In the genomic region with DNA sequence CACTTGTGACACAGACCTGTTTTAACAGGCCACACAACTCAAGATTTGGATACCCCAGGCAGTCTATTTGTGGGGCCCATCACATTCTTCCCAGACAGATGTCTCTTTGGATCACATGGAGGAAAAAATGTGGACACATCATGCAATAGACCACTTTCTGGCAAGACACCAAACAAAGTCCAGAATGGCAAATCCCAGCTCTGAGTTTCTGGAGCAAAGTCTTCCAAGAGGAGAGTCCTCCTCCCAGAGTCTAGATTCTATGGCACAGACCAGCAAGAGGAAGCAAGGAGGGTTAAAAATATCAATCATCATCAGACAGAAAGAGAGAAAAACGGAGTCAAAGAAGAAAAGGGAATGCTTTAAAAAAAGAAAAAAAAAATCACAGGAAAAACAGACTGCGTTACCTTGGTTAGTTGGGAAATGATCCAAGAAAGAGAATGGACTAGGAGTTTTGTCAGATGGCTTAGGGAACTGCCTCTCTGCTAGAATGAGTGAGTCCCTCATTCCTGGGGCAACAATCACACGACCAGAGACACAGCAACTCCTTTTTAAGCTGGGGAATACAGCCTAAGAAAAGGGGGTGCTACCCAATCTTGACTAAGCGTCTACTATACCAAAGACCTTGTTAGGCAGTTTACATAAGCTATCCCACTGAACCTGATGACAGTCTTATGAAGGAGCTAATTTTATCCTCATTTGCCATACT, we compare ENCODE assay signal across 18 cellular contexts.
DNase-seq lines count a peak whose midpoint lies in the region; ATAC-seq, FAIRE-seq and TF ChIP-seq lines count a peak whose summit lies in the region.
"Had no signal": no experiment of that assay in that cellular context is flagged by ENCODE, and none has a peak within 500 bp of the region (broad histone marks: within the 10 kb centered on the region; RNA-seq: fewer than 3 reads in every experiment).

No MANE protein-coding gene starts in this region.

- no peaks in the 10 kb centered on the region for H3K36me3 ChIP-seq in endothelial cell of umbilical vein (ENCODE audit: control insufficient read depth in 2 of 2, extremely low read depth in 1 of 2, insufficient read depth in 2 of 2, low read length in 2 of 2)
- H3K36me3 ChIP-seq in neural progenitor cell = no peaks in the 10 kb centered on the region
- H3K36me3 ChIP-seq: breast epithelium, ovary, SJCRH30, thoracic aorta had no signal

- H3K36me3 Mint-ChIP-seq in neural progenitor cell = no peaks in the 10 kb centered on the region
- H3K36me3 Mint-ChIP-seq: activated naive CD4-positive, alpha-beta T cell treated with anti-CD3 and anti-CD28 coated beads, Interleukin-2, amount 10 ng/mL, durations not matched to agents 7 days and 5 days had no signal

- H3K4me3 Mint-ChIP-seq in neural progenitor cell = no peak overlapping the region
- H3K4me3 Mint-ChIP-seq: activated naive CD4-positive, alpha-beta T cell treated with anti-CD3 and anti-CD28 coated beads, Interleukin-2, amount 10 ng/mL, durations not matched to agents 7 days and 5 days had no signal

- no peaks in the 10 kb centered on the region for H3K79me2 ChIP-seq in endothelial cell of umbilical vein (ENCODE audit: control insufficient read depth, insufficient read depth, low read length)
- no peaks in the 10 kb centered on the region for H3K79me2 ChIP-seq in neural progenitor cell (ENCODE audit: low read depth)

- no peaks in the 10 kb centered on the region for H3K9me3 Mint-ChIP-seq in neural progenitor cell
- H3K9me3 Mint-ChIP-seq: activated naive CD4-positive, alpha-beta T cell treated with anti-CD3 and anti-CD28 coated beads, Interleukin-2, amount 10 ng/mL, durations not matched to agents 7 days and 5 days had no signal

- H3K4me2 ChIP-seq in endothelial cell of umbilical vein (ENCODE audit: insufficient read depth, low read length) (no peak overlapping the region), neural progenitor cell (peak overlapping the region; percentile 61)

- TF ChIP-seq CTCF in endothelial cell of umbilical vein (IDR thresholded peaks at IDR 0.05; ENCODE audit: extremely low read depth in 1 of 2, insufficient read depth in 1 of 2, low read depth in 1 of 2, low read length in 2 of 2) (no peak), neural progenitor cell (IDR thresholded peaks at IDR 0.05) (no peak)

- H3F3A ChIP-seq in neural progenitor cell (ENCODE audit: low read depth) = peaks cover 14% of the 10 kb centered on the region

- no peak overlapping the region for H3K27ac ChIP-seq in endothelial cell of umbilical vein (ENCODE audit: insufficient read depth, low read depth, low read length)
- no peak overlapping the region for H3K27ac ChIP-seq in neural progenitor cell
- H3K27ac ChIP-seq: breast epithelium, ovary, SJCRH30, thoracic aorta had no signal

- H2AFZ ChIP-seq in endothelial cell of umbilical vein (ENCODE audit: low read depth, low read length) (no peak overlapping the region), neural progenitor cell (replicated peaks) (peak overlapping the region; percentile 11)

- no peak overlapping the region for H3K27ac Mint-ChIP-seq in neural progenitor cell
- H3K27ac Mint-ChIP-seq: activated naive CD4-positive, alpha-beta T cell treated with anti-CD3 and anti-CD28 coated beads, Interleukin-2, amount 10 ng/mL, durations not matched to agents 7 days and 5 days had no signal

- H3K9ac ChIP-seq in endothelial cell of umbilical vein (replicated peaks; ENCODE audit: extremely low read depth, insufficient read depth, low read length) = no peak overlapping the region
- no peak overlapping the region for H3K9ac ChIP-seq in neural progenitor cell

- DNase-seq in GM12892 (ENCODE audit: insufficient read length) = no peak
- DNase-seq in NCI-H226 = peak; percentile 7
- DNase-seq in endothelial cell of umbilical vein (ENCODE audit: low read depth, low spot score) = peak; percentile 34
- DNase-seq in neural progenitor cell (ENCODE audit: low spot score) = no peak
- DNase-seq in NOMO-1 treated with dmso at 0.1 percent for 144 hours (lab: John Stamatoyannopoulos, UW; ENCODE audit: unreplicated experiment) = no peak
- no peak for DNase-seq in stimulated activated CD4-positive, alpha-beta T cell treated with anti-CD3 and anti-CD28 coated beads, Interleukin-4, amount 100 ng/mL, for 1 hour
- DNase-seq: activated CD4-positive, alpha-beta T cell treated with anti-CD3 and anti-CD28 coated beads for 4 hours; activated naive CD4-positive, alpha-beta T cell treated with anti-CD3 and anti-CD28 coated beads, Interleukin-2, amount 10 ng/mL, durations not matched to agents 7 days and 5 days; GOT3; NCI-H187 treated with DMSO at 0.1 percent for 48 hours; NCI-H510A; ovary; SJCRH30; T-helper 9 cell had no signal

- H3K9me3 ChIP-seq in endothelial cell of umbilical vein (replicated peaks; ENCODE audit: control insufficient read depth, insufficient read depth, low read length) = no peaks in the 10 kb centered on the region
- H3K9me3 ChIP-seq in neural progenitor cell (ENCODE audit: low read depth) = no peaks in the 10 kb centered on the region
- H3K9me3 ChIP-seq: breast epithelium, ovary, SJCRH30, thoracic aorta had no signal

- ATAC-seq in GM18870 (IDR thresholded peaks at IDR 0.05; ENCODE audit: unreplicated experiment) (no peak), GM21447 (IDR thresholded peaks at IDR 0.05; ENCODE audit: unreplicated experiment) (no peak)

- no peaks in the 10 kb centered on the region for H3K27me3 Mint-ChIP-seq in neural progenitor cell (ENCODE audit: insufficient read depth, low read depth)
- H3K27me3 Mint-ChIP-seq: activated naive CD4-positive, alpha-beta T cell treated with anti-CD3 and anti-CD28 coated beads, Interleukin-2, amount 10 ng/mL, durations not matched to agents 7 days and 5 days had no signal

- peak; percentile 27 for FAIRE-seq in GM12892 (lab: Jason Lieb, UNC)
- no peak for FAIRE-seq in endothelial cell of umbilical vein (lab: Jason Lieb, UNC)

- H3K9me1 ChIP-seq in endothelial cell of umbilical vein (replicated peaks; ENCODE audit: control insufficient read depth, extremely low read depth, insufficient read depth, low read length) = no peaks in the 10 kb centered on the region

- H3K27me3 ChIP-seq in endothelial cell of umbilical vein (ENCODE audit: control insufficient read depth in 2 of 2, insufficient read depth in 2 of 2, low read length in 2 of 2) = no peaks in the 10 kb centered on the region
- H3K27me3 ChIP-seq in neural progenitor cell = no peaks in the 10 kb centered on the region
- H3K27me3 ChIP-seq: breast epithelium, ovary, SJCRH30 had no signal

- no TSS peak for BruUV-seq in endothelial cell of umbilical vein (replicated peaks; lab: Mats Ljungman, UMichigan)

- CTCF ChIA-PET in endothelial cell of umbilical vein (lab: Charles Lee) = interaction anchor here (0.7 to 1.6 kb wide), 3 partner anchors 13 to 102 kb away, joined by 4 to 5 read pairs (median 4); no protein-coding TSS in a partner anchor

- H3K4me3 ChIP-seq in endothelial cell of umbilical vein (replicated peaks in 1 of 3; ENCODE audit: insufficient read depth in 1 of 3, low read depth in 1 of 3, low read length in 3 of 3) (no peak overlapping the region), neural progenitor cell (peak overlapping the region; percentile 19)
- H3K4me3 ChIP-seq: breast epithelium, ovary, SJCRH30, thoracic aorta had no signal

- no peaks in the 10 kb centered on the region for H4K20me1 ChIP-seq in endothelial cell of umbilical vein (replicated peaks; ENCODE audit: control insufficient read depth, extremely low read depth, insufficient read depth, low read length)
- H4K20me1 ChIP-seq in neural progenitor cell (ENCODE audit: low read depth) = no peaks in the 10 kb centered on the region

- POLR2A ChIA-PET in endothelial cell of umbilical vein (lab: Charles Lee) = no interaction called here

- TF ChIP-seq POLR2A in GM12892 (IDR thresholded peaks at IDR 0.05; ENCODE audit: low read depth, low read length) = no peak
- no peak for TF ChIP-seq POLR2A in endothelial cell of umbilical vein (IDR thresholded peaks at IDR 0.05; ENCODE audit: low read depth, low read length)

- intact Hi-C loops in endothelial cell of umbilical vein (cut with micrococcal nuclease) = no loop called here

- no peaks in the 10 kb centered on the region for H3K4me1 Mint-ChIP-seq in neural progenitor cell
- H3K4me1 Mint-ChIP-seq: activated naive CD4-positive, alpha-beta T cell treated with anti-CD3 and anti-CD28 coated beads, Interleukin-2, amount 10 ng/mL, durations not matched to agents 7 days and 5 days had no signal

- dilution Hi-C loops in endothelial cell of umbilical vein (cut with MboI; ENCODE audit: extremely low pct_ligation_motif_present, low sequenced_read_pairs) = no loop called here

- H3K4me1 ChIP-seq in endothelial cell of umbilical vein (ENCODE audit: control insufficient read depth, extremely low read depth, insufficient read depth, low read length) = peaks cover 29% of the 10 kb centered on the region
- H3K4me1 ChIP-seq in neural progenitor cell = peaks cover 15% of the 10 kb centered on the region
- H3K4me1 ChIP-seq: breast epithelium, SJCRH30 had no signal

TF ChIP-seq in endothelial cell of umbilical vein, 7 proteins besides CTCF, POLR2A, EP300 and RAD21:
- TF ChIP-seq EZH2 (IDR thresholded peaks at IDR 0.05; ENCODE audit: borderline replicate concordance, low read depth, low read length, severe bottlenecking) (no peak), MYC (IDR thresholded peaks at IDR 0.05; ENCODE audit: low read depth, low read length) (no peak), POLR2AphosphoS5 (IDR thresholded peaks at IDR 0.05; ENCODE audit: insufficient read depth, low read depth, low read length) (no peak), FOS (IDR thresholded peaks at IDR 0.05; ENCODE audit: borderline replicate concordance, insufficient read depth, low read length) (no peak), JUN (IDR thresholded peaks at IDR 0.05; ENCODE audit: borderline replicate concordance, insufficient read depth, insufficient read length, low read depth) (no peak), GATA2 (IDR thresholded peaks at IDR 0.05; ENCODE audit: insufficient read depth, insufficient read length, low read depth, low read length) (no peak)
- TF ChIP-seq, protein P1, sequence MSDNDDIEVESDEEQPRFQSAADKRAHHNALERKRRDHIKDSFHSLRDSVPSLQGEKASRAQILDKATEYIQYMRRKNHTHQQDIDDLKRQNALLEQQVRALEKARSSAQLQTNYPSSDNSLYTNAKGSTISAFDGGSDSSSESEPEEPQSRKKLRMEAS (IDR thresholded peaks at IDR 0.05; ENCODE audit: insufficient read depth, insufficient read length) = no peak

Comparison
In these comparisons a context has a peak if more than half of its experiments do, and no peak if none do; other contexts are left out.
1. DNase-seq: peak in NCI-H226 (single experiment) and endothelial cell of umbilical vein (single experiment); none in GM12892 (single experiment), neural progenitor cell (single experiment), NOMO-1 treated with dmso at 0.1 percent for 144 hours (single experiment) and stimulated activated CD4-positive, alpha-beta T cell treated with anti-CD3 and anti-CD28 coated beads, Interleukin-4, amount 100 ng/mL, for 1 hour (single experiment).